Comparison of ENCODE assay signal across 22 cellular contexts in genomic region chr16:27481282-27481934, GRCh38.
DNase-seq lines count a peak whose midpoint lies in the region; ATAC-seq, FAIRE-seq and TF ChIP-seq lines count a peak whose summit lies in the region.
"Had no signal": no experiment of that assay in that cellular context is flagged by ENCODE, and none has a peak within 500 bp of the region (broad histone marks: within the 10 kb centered on the region; RNA-seq: fewer than 3 reads in every experiment).

No MANE protein-coding gene starts in this region.

- WGBS in psoas muscle, 3 donors = 85 to 91% (median 86%) methylated on average over 15 of the region's 15 CpGs

- CTCF ChIA-PET in activated CD8-positive, alpha-beta memory T cell treated with anti-CD3 and anti-CD28 coated beads, Interleukin-2, amount 10 ng/mL, durations not matched to agents 7 days and 5 days (lab: Charles Lee) = no interaction called here

- H3K9me3 Mint-ChIP-seq in activated CD8-positive, alpha-beta memory T cell treated with anti-CD3 and anti-CD28 coated beads, Interleukin-2, amount 10 ng/mL, durations not matched to agents 7 days and 5 days (ENCODE audit: low read depth) = no peaks in the 10 kb centered on the region
- H3K9me3 Mint-ChIP-seq: GM23338 had no signal

- H3K27ac Mint-ChIP-seq in activated CD8-positive, alpha-beta memory T cell treated with anti-CD3 and anti-CD28 coated beads, Interleukin-2, amount 10 ng/mL, durations not matched to agents 7 days and 5 days = no peak overlapping the region
- H3K27ac Mint-ChIP-seq: B cell, GM23338 had no signal

- ATAC-seq in Right ventricle myocardium inferior (no peak), Right ventricle myocardium superior (ENCODE audit: poor library complexity) (no peak), esophagus mucosa (peak; percentile 25), psoas muscle (no peak)
- no peak for ATAC-seq in activated CD8-positive, alpha-beta memory T cell treated with anti-CD3 and anti-CD28 coated beads, Interleukin-2, amount 10 ng/mL, durations not matched to agents 7 days and 5 days
- ATAC-seq: GM12878, GM23338 had no signal

- no peaks in the 10 kb centered on the region for H3K9me3 ChIP-seq in psoas muscle
- H3K9me3 ChIP-seq: Caco-2, SJCRH30 had no signal

- peak; percentile 52 for DNase-seq in Right ventricle myocardium inferior (ENCODE audit: missing footprints)
- DNase-seq in Right ventricle myocardium superior = no peak
- DNase-seq in psoas muscle = no peak
- no peak for DNase-seq in urothelium cell line (ENCODE audit: low spot score)
- DNase-seq in NCI-H2227 treated with DMSO at 0.1 percent for 48 hours (lab: John Stamatoyannopoulos, UW) = no peak
- no peak for DNase-seq in DMS53 treated with DMSO at 0.1 percent for 48 hours (lab: John Stamatoyannopoulos, UW; ENCODE audit: unreplicated experiment)
- DNase-seq in activated CD8-positive, alpha-beta memory T cell treated with anti-CD3 and anti-CD28 coated beads, Interleukin-2, amount 10 ng/mL, durations not matched to agents 7 days and 5 days = no peak
- DNase-seq: 8988T, Caco-2, GF-D8, KBM-7, NCI-H1105 treated with DMSO at 0.1 percent for 48 hours, NCI-H1694, NCI-H510A treated with DMSO at 0.1 percent for 48 hours, NCI-H774, OCI-M1, SJCRH30 had no signal

- H3K36me3 ChIP-seq in psoas muscle (ENCODE audit: insufficient read depth in 1 of 2, low read depth in 1 of 2) = peaks cover 7 to 99% of the 10 kb centered on the region in 2 donors

- H3K27me3 Mint-ChIP-seq in activated CD8-positive, alpha-beta memory T cell treated with anti-CD3 and anti-CD28 coated beads, Interleukin-2, amount 10 ng/mL, durations not matched to agents 7 days and 5 days = no peaks in the 10 kb centered on the region
- H3K27me3 Mint-ChIP-seq: B cell had no signal

- FAIRE-seq in urothelium cell line (lab: Jason Lieb, UNC) = peak; percentile 13
- FAIRE-seq: GM12878 had no signal

- H3K4me3 ChIP-seq in psoas muscle = no peak overlapping the region
- H3K4me3 ChIP-seq: GM12878, GM23338, SJCRH30 had no signal

- no peak overlapping the region for H3K4me3 Mint-ChIP-seq in activated CD8-positive, alpha-beta memory T cell treated with anti-CD3 and anti-CD28 coated beads, Interleukin-2, amount 10 ng/mL, durations not matched to agents 7 days and 5 days
- H3K4me3 Mint-ChIP-seq: B cell, GM23338 had no signal

- no peaks in the 10 kb centered on the region for H3K27me3 ChIP-seq in psoas muscle (ENCODE audit: insufficient read depth in 3 of 3, low read length in 2 of 3)
- H3K27me3 ChIP-seq: SJCRH30 had no signal

- no peaks in the 10 kb centered on the region for H3K4me1 Mint-ChIP-seq in activated CD8-positive, alpha-beta memory T cell treated with anti-CD3 and anti-CD28 coated beads, Interleukin-2, amount 10 ng/mL, durations not matched to agents 7 days and 5 days
- H3K4me1 Mint-ChIP-seq: B cell, GM23338 had no signal

- intact Hi-C loops in Right ventricle myocardium inferior (cut with DNase I) (no loop called here), Right ventricle myocardium superior (cut with DNase I) (no loop called here), psoas muscle (cut with DNase I) (loop anchor here in 1 of 2 donors (5.0 kb wide), 1 partner anchor 51 kb away; no protein-coding TSS in a partner anchor)

- peaks cover 30% of the 10 kb centered on the region for H3K36me3 Mint-ChIP-seq in activated CD8-positive, alpha-beta memory T cell treated with anti-CD3 and anti-CD28 coated beads, Interleukin-2, amount 10 ng/mL, durations not matched to agents 7 days and 5 days

- peaks cover 24% of the 10 kb centered on the region for H3K4me1 ChIP-seq in psoas muscle
- H3K4me1 ChIP-seq: Caco-2, SJCRH30 had no signal

- H3K27ac ChIP-seq in psoas muscle = peak overlapping the region; percentile 76
- H3K27ac ChIP-seq: RWPE1, SJCRH30 had no signal

- no peak for TF ChIP-seq CTCF in psoas muscle (IDR thresholded peaks at IDR 0.05)
